Comparison of ENCODE assay signal across 8 cellular contexts in genomic region chr2:241637233-241638062, GRCh38. TPM values are rescaled to one million over a fixed set of nuclear protein-coding genes. Genes with fewer than 3 reads are reported as not detected.
A peak's percentile ranks its signal among the peaks of the same experiment; 100 is the strongest.
DNase-seq lines count a peak whose midpoint lies in the region; ATAC-seq and TF ChIP-seq lines count a peak whose summit lies in the region.

ATG4B (plus strand) TSS chr2:241637693; CDS start chr2:241637715, 22 bp downstream.

- peak; percentile 75 for ATAC-seq in GM21381 (IDR thresholded peaks at IDR 0.05; ENCODE audit: unreplicated experiment)

- peak within 1 kb of the TSS; percentile 99 for H3K9ac ChIP-seq in HUES48 (ENCODE audit: low read depth, low read length)

- peaks cover 3% of the 10 kb centered on the region for H3K9me3 ChIP-seq in HUES48 (ENCODE audit: control insufficient read depth, insufficient read depth, low read length)

- H3K4me3 ChIP-seq in HUES48 (ENCODE audit: low read depth, low read length) = peak within 1 kb of the TSS; percentile 100
- H3K4me3 ChIP-seq in epithelial cell of proximal tubule (ENCODE audit: low read depth, low read length) = peak within 1 kb of the TSS; percentile 94

- DNase-seq in D341Med (ENCODE audit: low spot score) (peak; percentile 91), OCI-M2 (lab: John Stamatoyannopoulos, UW; ENCODE audit: unreplicated experiment) (peak; percentile 26), activated T-cell treated with anti-CD3 and anti-CD28 coated beads for 48 hours (ENCODE audit: low read depth) (peak; percentile 77), epithelial cell of proximal tubule (ENCODE audit: low read depth) (no peak), mucosa of gallbladder (ENCODE audit: low spot score) (peak; percentile 87)
- DNase-seq in stimulated activated CD8-positive, alpha-beta memory T cell treated with anti-CD3 and anti-CD28 coated beads, Interleukin-4, amount 100 ng/mL, for 4 hours (ENCODE audit: low read depth in 2 of 2, low spot score in 1 of 2) = peak; percentile 31 to 56

- peaks cover 33% of the 10 kb centered on the region for H3K36me3 ChIP-seq in HUES48 (ENCODE audit: control insufficient read depth, insufficient read depth, low read length)

- peaks cover 12% of the 10 kb centered on the region; the same call in 1 of the 2 replicates for H3K4me1 ChIP-seq in HUES48 (ENCODE audit: control insufficient read depth, insufficient read depth, low read length)

- TF ChIP-seq CTCF in epithelial cell of proximal tubule (conservative IDR thresholded peaks at IDR 0.05; ENCODE audit: low read depth, low read length) = no peak

- H3K27me3 ChIP-seq in HUES48 (ENCODE audit: control insufficient read depth, insufficient read depth, low read length) = no peaks in the 10 kb centered on the region

- H3K27ac ChIP-seq in HUES48 (ENCODE audit: low read depth, low read length) = peak within 1 kb of the TSS; percentile 99

RNA-seq across cellular contexts. Expression of gene ATG4B, which starts in this region (rescaled TPM):
- total RNA-seq in epithelial cell of proximal tubule (58.6 and 72.5 TPM in 2 replicates), mucosa of gallbladder (130 TPM)
